In genomic region chr20:64045346-64046011, GRCh38 we compare ENCODE assay signal across 15 cellular contexts. TPM values are rescaled to one million over a fixed set of nuclear protein-coding genes. Genes with fewer than 3 reads are reported as not detected.
DNase-seq lines count a peak whose midpoint lies in the region; ATAC-seq, FAIRE-seq and TF ChIP-seq lines count a peak whose summit lies in the region.
"Had no signal": no experiment of that assay in that cellular context is flagged by ENCODE, and none has a peak within 500 bp of the region (broad histone marks: within the 10 kb centered on the region; RNA-seq: fewer than 3 reads in every experiment).

No MANE protein-coding gene starts in this region.

- CTCF ChIA-PET in HEK293 (lab: Yijun Ruan, JAX): no interaction called here
- CTCF ChIA-PET in GM12878 (lab: Yijun Ruan, JAX): interaction anchor here (9.1 kb wide), 1 partner anchor 11 kb away, joined by 108 read pairs; no protein-coding TSS in a partner anchor

- H3K27me3 ChIP-seq in GM12878 (replicated peaks in 1 of 2; ENCODE audit: control insufficient read depth in 2 of 2, insufficient read depth in 2 of 2, low read length in 1 of 2) (peaks cover 4 to 10% of the 10 kb centered on the region in 2 experiments; a peak in 3 of 4 replicates), lung (ENCODE audit: control insufficient read depth, insufficient read depth) (no peaks in the 10 kb centered on the region)

- H4K20me1 ChIP-seq in GM12878 (ENCODE audit: control insufficient read depth, insufficient read depth): no peaks in the 10 kb centered on the region

- POLR2A ChIA-PET in HEK293 (lab: Yijun Ruan, JAX) (no interaction called here), GM12878 (lab: Charles Lee) (interaction anchor here (0.7 to 1.0 kb wide), 2 partner anchors 11 to 306 kb away, joined by 3 read pairs; partner anchors contain the start of gene SLC2A4RG)

- H3K27ac ChIP-seq in HEK293 (ENCODE audit: extremely low read depth, low read depth, low read length) (no peak overlapping the region), GM12878 (ENCODE audit: control insufficient read depth, insufficient read depth) (no peak overlapping the region), lung (ENCODE audit: low read depth in 1 of 2, low read length in 1 of 2) (peak overlapping the region; percentile 38 to 46)
- H3K27ac ChIP-seq: neural progenitor cell had no signal

- FAIRE-seq in GM12878 (lab: Jason Lieb, UNC): no peak
- FAIRE-seq: endometrium, G401.6, GM18507, small intestine had no signal

- no peak for TF ChIP-seq CTCF in HEK293 (tag by site-specific recombination; IDR thresholded peaks at IDR 0.05)
- TF ChIP-seq CTCF in GM12878 (IDR thresholded peaks at IDR 0.05 in 2 of 3, conservative IDR thresholded peaks at IDR 0.05 in 1 of 3; ENCODE audit: control insufficient read depth in 2 of 3, extremely low read depth in 1 of 3, insufficient read depth in 1 of 3, low read depth in 3 of 3, low read length in 3 of 3): no peak
- no peak for TF ChIP-seq CTCF in lung (IDR thresholded peaks at IDR 0.05; ENCODE audit: control extremely low read depth, extremely low read depth)
- TF ChIP-seq CTCF in mesothelial cell of epicardium (IDR thresholded peaks at IDR 0.05; ENCODE audit: unreplicated experiment): no peak

- no peak overlapping the region for H3K4me3 Mint-ChIP-seq in mesothelial cell of epicardium
- H3K4me3 Mint-ChIP-seq: neural progenitor cell had no signal

- no peak overlapping the region for H2AFZ ChIP-seq in GM12878 (ENCODE audit: control insufficient read depth, low read depth, low read length)
- H2AFZ ChIP-seq: neural progenitor cell had no signal

- H3K79me2 ChIP-seq in GM12878 (ENCODE audit: control insufficient read depth, insufficient read depth, low read length): no peaks in the 10 kb centered on the region

- peaks cover 0 to 5% of the 10 kb centered on the region in 2 experiments; a peak in 1 of 3 replicates for H3K36me3 ChIP-seq in HEK293 (ENCODE audit: control insufficient read depth in 2 of 2, insufficient read depth in 1 of 2, low read length in 2 of 2)
- H3K36me3 ChIP-seq in GM12878 (ENCODE audit: control insufficient read depth in 2 of 2, insufficient read depth in 2 of 2, low read length in 1 of 2): no peaks in the 10 kb centered on the region
- H3K36me3 ChIP-seq in lung (ENCODE audit: control insufficient read depth in 2 of 2, insufficient read depth in 2 of 2, low read length in 2 of 2): peaks cover 0 to 8% of the 10 kb centered on the region in 2 donors
- H3K36me3 ChIP-seq: neural progenitor cell had no signal

- H3K9ac ChIP-seq in GM12878 (ENCODE audit: control insufficient read depth, insufficient read depth, low read length): no peak overlapping the region
- H3K9ac ChIP-seq: neural progenitor cell had no signal

- in situ Hi-C loops in GM12878 (cut with MboI): no loop called here

- DNase-seq in GM12878 (ENCODE audit: low read depth, low spot score) (no peak), lung (ENCODE audit: low spot score) (no peak), dedifferentiated amniotic fluid mesenchymal stem cell (ENCODE audit: extremely low spot score) (no peak), mesothelial cell of epicardium (ENCODE audit: low spot score in 2 of 2, unreplicated experiment in 2 of 2) (no peak)
- DNase-seq in stimulated activated CD4-positive, alpha-beta T cell treated with anti-CD3 and anti-CD28 coated beads, Interleukin-4, amount 100 ng/mL, for 1 hour: no peak
- DNase-seq: activated effector memory CD4-positive, alpha-beta T cell treated with Interleukin-2 at 50 U/mL for 16 hours; C1 segment of cervical spinal cord; head of caudate nucleus; left colon; small intestine had no signal

- H3K36me3 Mint-ChIP-seq in mesothelial cell of epicardium: no peaks in the 10 kb centered on the region
- H3K36me3 Mint-ChIP-seq: neural progenitor cell had no signal

- ATAC-seq in GM12878: no peak
- no peak for ATAC-seq in lung (ENCODE audit: insufficient read depth, low FRiP score)

- H3K4me1 ChIP-seq in HEK293 (ENCODE audit: control insufficient read depth, insufficient read depth, low read length): peaks cover 6% of the 10 kb centered on the region
- peaks cover 6% of the 10 kb centered on the region; the same call in 1 of the 2 replicates for H3K4me1 ChIP-seq in GM12878 (ENCODE audit: control insufficient read depth, insufficient read depth, low read length)
- H3K4me1 ChIP-seq in lung (ENCODE audit: control insufficient read depth in 2 of 2, insufficient read depth in 2 of 2, low read length in 2 of 2): peaks cover 0 to 8% of the 10 kb centered on the region in 2 donors

- no peak overlapping the region for H3K4me2 ChIP-seq in GM12878 (ENCODE audit: control insufficient read depth, insufficient read depth)
- H3K4me2 ChIP-seq: neural progenitor cell had no signal

- no peaks in the 10 kb centered on the region for H3K4me1 Mint-ChIP-seq in mesothelial cell of epicardium
- H3K4me1 Mint-ChIP-seq: neural progenitor cell had no signal

- no peak for TF ChIP-seq RAD21 in GM12878 (IDR thresholded peaks at IDR 0.05; ENCODE audit: insufficient read depth, low read depth, low read length)

- H3K9me3 Mint-ChIP-seq in mesothelial cell of epicardium: no peaks in the 10 kb centered on the region
- H3K9me3 Mint-ChIP-seq: neural progenitor cell had no signal

- WGBS in GM12878 (ENCODE audit: insufficient coverage, insufficient replicate concordance, low lambda C conversion rate, missing lambda C conversion rate): 21% methylated on average over 11 of the region's 11 CpGs
- 57 to 78% methylated on average over 11 of the region's 11 CpGs for WGBS in lung, 2 donors

- BruUV-seq in GM12878 (replicated peaks; lab: Mats Ljungman, UMichigan): no TSS peak

- intact Hi-C loops in GM12878 (cut with micrococcal nuclease; ENCODE audit: unreplicated experiment): no loop called here

- H3K4me3 ChIP-seq in HEK293 (ENCODE audit: low read depth, low read length) (no peak overlapping the region), GM12878 (no peak overlapping the region), lung (no peak overlapping the region)
- H3K4me3 ChIP-seq: neural progenitor cell had no signal

- TF ChIP-seq EP300 in GM12878 (IDR thresholded peaks at IDR 0.05; ENCODE audit: borderline replicate concordance in 1 of 2, control insufficient read depth in 1 of 2, low read depth in 2 of 2, low read length in 2 of 2): no peak

- TF ChIP-seq POLR2A in GM12878 (IDR thresholded peaks at IDR 0.05; ENCODE audit: low read depth, low read length): no peak; the same call in 1 of the 2 replicates

- peaks cover 77% of the 10 kb centered on the region for H3K27me3 Mint-ChIP-seq in mesothelial cell of epicardium (ENCODE audit: low read depth)

- SMC1A ChIA-PET in GM12878 (lab: Charles Lee; ENCODE audit: uncharacterized antibody, unreplicated experiment): no interaction called here

- RAD21 ChIA-PET in GM12878 (lab: Charles Lee; ENCODE audit: unreplicated experiment): no interaction called here

- H3K27ac Mint-ChIP-seq in mesothelial cell of epicardium: no peak overlapping the region
- H3K27ac Mint-ChIP-seq: neural progenitor cell had no signal

- no peaks in the 10 kb centered on the region for H3K9me3 ChIP-seq in HEK293 (ENCODE audit: control insufficient read depth, insufficient read depth, low read depth, low read length)
- H3K9me3 ChIP-seq in GM12878 (replicated peaks; ENCODE audit: control insufficient read depth, insufficient read depth, low read length): no peaks in the 10 kb centered on the region
- H3K9me3 ChIP-seq in lung (ENCODE audit: control insufficient read depth in 2 of 2, insufficient read depth in 1 of 2, low read length in 1 of 2): peaks cover 0 to 3% of the 10 kb centered on the region in 2 donors

RNA-seq across cellular contexts. Expression of gene SOX18, which starts 4.0 kb away (rescaled TPM):
- total RNA-seq in GM12878 (2013; cell fraction: nucleolus; rRNA removed): 25.0 and 25.2 TPM in 2 replicates
- total RNA-seq in GM12878 (2014; rRNA removed): 0.16 and 0.28 TPM in 2 replicates
- 0.09 TPM in 2 replicates for total RNA-seq in GM12878 (2014; rRNA removed; fragmentation: Illumina TruSeq; extraction: Trizol)
- 5.6 TPM in 2 replicates for total RNA-seq in GM12878 (2021)
- polyA plus RNA-seq in GM12878 (2011; ENCODE audit: low read depth): 0.13 TPM
- polyA plus RNA-seq in GM12878 (2011; rRNA removed): 0.24 and 0.53 TPM in 2 replicates
- polyA plus RNA-seq in GM12878 (2011; cell fraction: cytosol; rRNA removed): 1.7 and 2.7 TPM in 2 replicates
- 6.0 and 7.2 TPM in 2 replicates for polyA plus RNA-seq in GM12878 (2011; cell fraction: nucleus; rRNA removed)
- polyA plus RNA-seq in GM12878 (2012): 1.3 and 2.5 TPM in 2 replicates
- polyA plus RNA-seq in GM12878 (2014; fragmentation: Illumina TruSeq; extraction: Trizol): not detected in 2 replicates
- under 1 TPM; 0.05 TPM for polyA plus RNA-seq in GM12878 (2014; fragmentation: Nextera tagmentation; extraction: Ambion mirVana)
- polyA plus RNA-seq in GM12878 (2014; rRNA removed): 2.1 and 2.2 TPM in 2 replicates
- polyA plus RNA-seq in GM12878 (2016; fragmentation: Nextera tagmentation; extraction: Ambion mirVana): not detected
- polyA minus RNA-seq in GM12878 (2011; rRNA and poly(A)+ RNA removed): 0.37 and 0.46 TPM in 2 replicates
- polyA minus RNA-seq in GM12878 (2011; cell fraction: cytosol; rRNA and poly(A)+ RNA removed): 5.1 and 8.3 TPM in 2 replicates
- polyA minus RNA-seq in GM12878 (2011; cell fraction: nucleus; rRNA and poly(A)+ RNA removed): 1.6 and 3.3 TPM in 2 replicates
- total RNA-seq in lung: 10 to 100 TPM; 12.1 to 52.2 TPM
- 10 to 100 TPM; 26.9 to 31.7 TPM for polyA plus RNA-seq in lung
- total RNA-seq in mesothelial cell of epicardium: 0.23 to 0.34 TPM in 2 of 3 replicates, not detected in the other

RNA-seq across cellular contexts. Expression of gene C20orf204, which starts 9.5 kb away (rescaled TPM):
- total RNA-seq in GM12878 (2013; cell fraction: nucleolus; rRNA removed): 125 and 143 TPM in 2 replicates
- total RNA-seq in GM12878 (2014; rRNA removed): 32.4 and 39.5 TPM in 2 replicates
- total RNA-seq in GM12878 (2014; rRNA removed; fragmentation: Illumina TruSeq; extraction: Trizol): 3.6 and 4.4 TPM in 2 replicates
- total RNA-seq in GM12878 (2021): 49.1 and 56.0 TPM in 2 replicates
- polyA plus RNA-seq in GM12878 (2011; ENCODE audit: low read depth): 4.1 TPM
- polyA plus RNA-seq in GM12878 (2011; rRNA removed): 2.9 and 6.9 TPM in 2 replicates
- 13.5 and 27.8 TPM in 2 replicates for polyA plus RNA-seq in GM12878 (2011; cell fraction: cytosol; rRNA removed)
- polyA plus RNA-seq in GM12878 (2011; cell fraction: nucleus; rRNA removed): 95.3 and 97.7 TPM in 2 replicates
- polyA plus RNA-seq in GM12878 (2012): 23.6 and 27.4 TPM in 2 replicates
- polyA plus RNA-seq in GM12878 (2014; fragmentation: Illumina TruSeq; extraction: Trizol): 0.48 and 1.6 TPM in 2 replicates
- polyA plus RNA-seq in GM12878 (2014; fragmentation: Nextera tagmentation; extraction: Ambion mirVana): under 1 TPM; 0.24 to 0.38 TPM
- polyA plus RNA-seq in GM12878 (2014; rRNA removed): 37.1 and 42.9 TPM in 2 replicates
- 10 to 100 TPM; 17.9 to 20.4 TPM for polyA plus RNA-seq in GM12878 (2016; fragmentation: Nextera tagmentation; extraction: Ambion mirVana)
- polyA minus RNA-seq in GM12878 (2011; rRNA and poly(A)+ RNA removed): 2.6 and 8.0 TPM in 2 replicates
- 5.6 and 6.0 TPM in 2 replicates for polyA minus RNA-seq in GM12878 (2011; cell fraction: cytosol; rRNA and poly(A)+ RNA removed)
- 20.7 and 27.4 TPM in 2 replicates for polyA minus RNA-seq in GM12878 (2011; cell fraction: nucleus; rRNA and poly(A)+ RNA removed)
- 1 to 10 TPM; 1.3 to 2.0 TPM for total RNA-seq in lung
- polyA plus RNA-seq in lung: under 1 TPM; 0.50 to 0.63 TPM
- total RNA-seq in mesothelial cell of epicardium: 2.8 to 4.2 TPM (median 3.2 TPM) in 3 replicates

RNA-seq across cellular contexts. Expression of gene TCEA2, which starts 17.5 kb away (rescaled TPM):
- total RNA-seq in GM12878 (2013; cell fraction: nucleolus; rRNA removed): 10.1 and 12.7 TPM in 2 replicates
- total RNA-seq in GM12878 (2014; rRNA removed): 13.4 and 17.2 TPM in 2 replicates
- 8.8 and 9.3 TPM in 2 replicates for total RNA-seq in GM12878 (2014; rRNA removed; fragmentation: Illumina TruSeq; extraction: Trizol)
- total RNA-seq in GM12878 (2021): 38.0 and 42.5 TPM in 2 replicates
- 23.0 TPM for polyA plus RNA-seq in GM12878 (2011; ENCODE audit: low read depth)
- polyA plus RNA-seq in GM12878 (2011; rRNA removed): 11.4 and 13.2 TPM in 2 replicates
- 25.9 and 26.5 TPM in 2 replicates for polyA plus RNA-seq in GM12878 (2011; cell fraction: cytosol; rRNA removed)
- polyA plus RNA-seq in GM12878 (2011; cell fraction: nucleus; rRNA removed): 84.3 and 88.7 TPM in 2 replicates
- polyA plus RNA-seq in GM12878 (2012): 27.4 and 30.3 TPM in 2 replicates
- polyA plus RNA-seq in GM12878 (2014; fragmentation: Illumina TruSeq; extraction: Trizol): 2.8 and 10.8 TPM in 2 replicates
- polyA plus RNA-seq in GM12878 (2014; fragmentation: Nextera tagmentation; extraction: Ambion mirVana): 10 to 100 TPM in 1 of 2 experiments, 1 to 10 TPM in 1; 3.4 to 12.3 TPM
- polyA plus RNA-seq in GM12878 (2014; rRNA removed): 17.8 and 26.0 TPM in 2 replicates
- polyA plus RNA-seq in GM12878 (2016; fragmentation: Nextera tagmentation; extraction: Ambion mirVana): 10 to 100 TPM; 21.2 to 22.0 TPM
- polyA minus RNA-seq in GM12878 (2011; rRNA and poly(A)+ RNA removed): 7.1 and 14.5 TPM in 2 replicates
- polyA minus RNA-seq in GM12878 (2011; cell fraction: cytosol; rRNA and poly(A)+ RNA removed): 6.0 and 6.2 TPM in 2 replicates
- 15.2 and 18.4 TPM in 2 replicates for polyA minus RNA-seq in GM12878 (2011; cell fraction: nucleus; rRNA and poly(A)+ RNA removed)
- 10 to 100 TPM; 28.5 to 32.8 TPM for total RNA-seq in lung
- polyA plus RNA-seq in lung: 10 to 100 TPM; 18.3 to 32.9 TPM
- 77.9 to 81.3 TPM (median 81.2 TPM) in 3 replicates for total RNA-seq in mesothelial cell of epicardium

RNA-seq across cellular contexts. Expression of gene RGS19, which starts 33.8 kb away (rescaled TPM):
- 36.2 and 39.2 TPM in 2 replicates for total RNA-seq in GM12878 (2013; cell fraction: nucleolus; rRNA removed)
- total RNA-seq in GM12878 (2014; rRNA removed) (56.0 and 62.4 TPM in 2 replicates), GM12878 (2014; rRNA removed; fragmentation: Illumina TruSeq; extraction: Trizol) (15.2 and 15.3 TPM in 2 replicates), GM12878 (2021) (47.1 and 51.0 TPM in 2 replicates), lung (10 to 100 TPM; 15.1 to 50.7 TPM), mesothelial cell of epicardium (7.0 to 8.1 TPM (median 7.9 TPM) in 3 replicates)
- 7.5 TPM for polyA plus RNA-seq in GM12878 (2011; ENCODE audit: low read depth)
- polyA plus RNA-seq in GM12878 (2011; rRNA removed) (22.6 and 34.7 TPM in 2 replicates), GM12878 (2014; fragmentation: Illumina TruSeq; extraction: Trizol) (4.7 and 9.6 TPM in 2 replicates), GM12878 (2014; fragmentation: Nextera tagmentation; extraction: Ambion mirVana) (1 to 10 TPM in 1 of 2 experiments, under 1 TPM in 1; 0.82 to 3.3 TPM), GM12878 (2014; rRNA removed) (61.4 and 64.3 TPM in 2 replicates), GM12878 (2016; fragmentation: Nextera tagmentation; extraction: Ambion mirVana) (10 to 100 TPM; 45.0 to 53.5 TPM), lung (10 to 100 TPM; 19.5 to 99.0 TPM)
- polyA plus RNA-seq in GM12878 (2011; cell fraction: cytosol; rRNA removed): 51.6 and 94.5 TPM in 2 replicates
- 56.1 and 57.8 TPM in 2 replicates for polyA plus RNA-seq in GM12878 (2011; cell fraction: nucleus; rRNA removed)
- polyA plus RNA-seq in GM12878 (2012): 39.7 and 39.8 TPM in 2 replicates
- polyA minus RNA-seq in GM12878 (2011; rRNA and poly(A)+ RNA removed): 21.4 and 38.2 TPM in 2 replicates
- polyA minus RNA-seq in GM12878 (2011; cell fraction: cytosol; rRNA and poly(A)+ RNA removed): 21.9 and 23.7 TPM in 2 replicates
- polyA minus RNA-seq in GM12878 (2011; cell fraction: nucleus; rRNA and poly(A)+ RNA removed): 14.7 and 21.8 TPM in 2 replicates

RNA-seq across cellular contexts. Expression of gene OPRL1, which starts 34.4 kb away (rescaled TPM):
- 0.69 and 0.71 TPM in 2 replicates for total RNA-seq in GM12878 (2013; cell fraction: nucleolus; rRNA removed)
- total RNA-seq in GM12878 (2014; rRNA removed): 0.34 and 0.38 TPM in 2 replicates
- 0.09 and 0.14 TPM in 2 replicates for total RNA-seq in GM12878 (2014; rRNA removed; fragmentation: Illumina TruSeq; extraction: Trizol)
- 0.41 and 0.51 TPM in 2 replicates for total RNA-seq in GM12878 (2021)
- 0.29 TPM for polyA plus RNA-seq in GM12878 (2011; ENCODE audit: low read depth)
- polyA plus RNA-seq in GM12878 (2011; rRNA removed): 0.14 and 0.38 TPM in 2 replicates
- 0.42 and 0.48 TPM in 2 replicates for polyA plus RNA-seq in GM12878 (2011; cell fraction: cytosol; rRNA removed)
- polyA plus RNA-seq in GM12878 (2011; cell fraction: nucleus; rRNA removed): 0.97 and 1.1 TPM in 2 replicates
- polyA plus RNA-seq in GM12878 (2012): 0.58 and 0.86 TPM in 2 replicates
- polyA plus RNA-seq in GM12878 (2014; fragmentation: Illumina TruSeq; extraction: Trizol): 0.15 TPM in 1 of 2 replicates, not detected in the other
- polyA plus RNA-seq in GM12878 (2014; fragmentation: Nextera tagmentation; extraction: Ambion mirVana): under 1 TPM in 1 of 2 experiments, not detected in 1; 0.04 TPM
- 0.27 and 0.36 TPM in 2 replicates for polyA plus RNA-seq in GM12878 (2014; rRNA removed)
- under 1 TPM; 0.12 to 0.24 TPM for polyA plus RNA-seq in GM12878 (2016; fragmentation: Nextera tagmentation; extraction: Ambion mirVana)
- polyA minus RNA-seq in GM12878 (2011; rRNA and poly(A)+ RNA removed): 0.37 and 0.88 TPM in 2 replicates
- polyA minus RNA-seq in GM12878 (2011; cell fraction: cytosol; rRNA and poly(A)+ RNA removed): 0.31 TPM in 1 of 2 replicates, not detected in the other
- polyA minus RNA-seq in GM12878 (2011; cell fraction: nucleus; rRNA and poly(A)+ RNA removed): 0.19 and 0.24 TPM in 2 replicates
- 1 to 10 TPM; 1.6 to 2.5 TPM for total RNA-seq in lung
- 1 to 10 TPM in 1 of 2 donors, under 1 TPM in 1; 0.45 to 3.1 TPM for polyA plus RNA-seq in lung
- total RNA-seq in mesothelial cell of epicardium: 2.2 to 2.6 TPM (median 2.5 TPM) in 3 replicates

Comparison
In these comparisons a context has a peak if more than half of its experiments do, and no peak if none do; other contexts are left out.
1. H3K27ac ChIP-seq: peak in lung (2 of 2); none in HEK293 (single experiment) and GM12878 (single experiment).